Comparison of ENCODE assay signal across 9 cellular contexts in the genomic region with DNA sequence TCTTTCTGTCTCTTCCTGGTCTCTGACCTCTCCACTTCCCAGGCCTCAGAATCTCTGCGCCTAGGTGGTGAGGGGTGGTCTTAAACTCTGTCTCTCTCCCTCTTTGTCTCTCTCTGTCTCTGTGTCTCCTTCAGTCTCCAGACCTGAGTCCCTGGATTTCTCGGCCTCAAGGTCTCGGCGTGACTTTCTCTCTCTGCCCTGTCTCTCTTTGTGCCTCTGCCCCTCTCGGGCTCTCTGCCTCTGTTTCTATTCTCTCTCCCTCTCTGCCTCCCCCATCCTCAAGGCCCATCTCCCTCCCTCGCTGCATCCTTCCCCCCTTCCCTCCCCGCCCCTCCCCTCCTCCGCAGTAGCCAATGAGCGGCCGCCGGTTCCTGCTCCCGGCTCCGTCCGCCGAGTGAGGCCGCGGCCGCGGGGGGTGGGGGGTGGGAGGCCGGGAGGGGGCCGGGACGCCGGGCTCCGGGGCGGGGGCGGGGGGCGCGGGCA. TPM values are rescaled to one million over a fixed set of nuclear protein-coding genes. Genes with fewer than 3 reads are reported as not detected.
A peak's percentile ranks its signal among the peaks of the same experiment; 100 is the strongest.
DNase-seq lines count a peak whose midpoint lies in the region; ATAC-seq and TF ChIP-seq lines count a peak whose summit lies in the region.
"Had no signal": no experiment of that assay in that cellular context is flagged by ENCODE, and none has a peak within 500 bp of the region (broad histone marks: within the 10 kb centered on the region; RNA-seq: fewer than 3 reads in every experiment).

A gene with protein sequence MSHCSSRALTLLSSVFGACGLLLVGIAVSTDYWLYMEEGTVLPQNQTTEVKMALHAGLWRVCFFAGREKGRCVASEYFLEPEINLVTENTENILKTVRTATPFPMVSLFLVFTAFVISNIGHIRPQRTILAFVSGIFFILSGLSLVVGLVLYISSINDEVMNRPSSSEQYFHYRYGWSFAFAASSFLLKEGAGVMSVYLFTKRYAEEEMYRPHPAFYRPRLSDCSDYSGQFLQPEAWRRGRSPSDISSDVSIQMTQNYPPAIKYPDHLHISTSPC (plus strand): TSS at position 346 of the 483 bp plus-strand sequence. CDS start 3,554 bp downstream, outside the sequence.

- H3K27me3 ChIP-seq in BLaER1 (peaks cover 95% of the 10 kb centered on the region), endodermal cell (ENCODE audit: control insufficient read depth, insufficient read depth, low read length, poor library complexity, severe bottlenecking) (peaks cover 84% of the 10 kb centered on the region), neural cell (ENCODE audit: insufficient read depth, low read depth, low read length) (no peaks in the 10 kb centered on the region)

- H2AFZ ChIP-seq in neural cell (ENCODE audit: low read depth, low read length): peak within 1 kb of the TSS; percentile 60

- POLR2A ChIA-PET in activated CD4-positive, alpha-beta T cell treated with anti-CD3 and anti-CD28 coated beads for 36 hours (lab: Charles Lee): no interaction called here

- TF ChIP-seq CTCF in endodermal cell (conservative IDR thresholded peaks at IDR 0.05): no peak
- TF ChIP-seq CTCF in neural cell (IDR thresholded peaks at IDR 0.05; ENCODE audit: poor library complexity, severe bottlenecking): no peak

- H3K4me1 ChIP-seq in BLaER1 (peaks cover 10% of the 10 kb centered on the region; the same call in 1 of the 2 replicates), endodermal cell (ENCODE audit: control insufficient read depth, insufficient read depth, low read length) (no peaks in the 10 kb centered on the region)

- H3K9ac ChIP-seq in BLaER1: no peak within 1 kb of the TSS
- no peak within 1 kb of the TSS for H3K9ac ChIP-seq in endodermal cell (ENCODE audit: extremely low read depth, low read length, poor library complexity, severe bottlenecking)
- H3K9ac ChIP-seq in neural cell (ENCODE audit: low read length): peak within 1 kb of the TSS; percentile 93

- peaks cover 18% of the 10 kb centered on the region for H3K4me1 Mint-ChIP-seq in endodermal cell
- peaks cover 19% of the 10 kb centered on the region for H3K4me1 Mint-ChIP-seq in activated CD4-positive, alpha-beta T cell treated with anti-CD3 and anti-CD28 coated beads for 36 hours

- DNase-seq in NCI-H69 (lab: John Stamatoyannopoulos, UW) (peak; percentile 18), endodermal cell (peak; percentile 78), KG1 (lab: John Stamatoyannopoulos, UW) (no peak), DMS53 treated with DMSO at 0.1 percent for 48 hours (lab: John Stamatoyannopoulos, UW; ENCODE audit: unreplicated experiment) (no peak)
- no peak for DNase-seq in activated CD4-positive, alpha-beta T cell treated with anti-CD3 and anti-CD28 coated beads for 36 hours
- DNase-seq: T1000 had no signal

- peak within 1 kb of the TSS; percentile 50 for H3K4me3 Mint-ChIP-seq in endodermal cell
- no peak within 1 kb of the TSS for H3K4me3 Mint-ChIP-seq in activated CD4-positive, alpha-beta T cell treated with anti-CD3 and anti-CD28 coated beads for 36 hours

- H3K9me3 ChIP-seq in BLaER1 (no peaks in the 10 kb centered on the region), endodermal cell (ENCODE audit: control insufficient read depth, low read length) (no peaks in the 10 kb centered on the region), neural cell (ENCODE audit: low read length) (no peaks in the 10 kb centered on the region)

- ATAC-seq in HG02938 (IDR thresholded peaks at IDR 0.05; ENCODE audit: unreplicated experiment): no peak
- ATAC-seq in activated CD4-positive, alpha-beta T cell treated with anti-CD3 and anti-CD28 coated beads for 36 hours: no peak

- H3F3A ChIP-seq in neural cell (ENCODE audit: insufficient read depth, low read length, poor library complexity, severe bottlenecking): no peaks in the 10 kb centered on the region

- 2 to 5% methylated on average over 3 to 11 of the region's 28 CpGs for WGBS in endodermal cell (ENCODE audit: insufficient coverage in 1 of 2, insufficient read length in 1 of 2), 2 experiments

- H3K4me2 ChIP-seq in BLaER1 (0 out of 2 replicates have a peak within 1 kb of the TSS, but pooled peaks have one; percentile 12), neural cell (ENCODE audit: low read length) (peak within 1 kb of the TSS; percentile 99)

- H4K20me1 ChIP-seq in BLaER1 (peaks cover 35% of the 10 kb centered on the region), neural cell (ENCODE audit: insufficient read depth) (no peaks in the 10 kb centered on the region)

- intact Hi-C loops in activated CD4-positive, alpha-beta T cell treated with anti-CD3 and anti-CD28 coated beads for 36 hours (cut with DNase I, micrococcal nuclease): loop anchor here in 1 of 2 experiments (1.0 to 2.0 kb wide), 3 partner anchors 66 to 206 kb away; a partner anchor contains a TSS

- no peaks in the 10 kb centered on the region for H3K36me3 Mint-ChIP-seq in endodermal cell (ENCODE audit: low read depth)
- no peaks in the 10 kb centered on the region for H3K36me3 Mint-ChIP-seq in activated CD4-positive, alpha-beta T cell treated with anti-CD3 and anti-CD28 coated beads for 36 hours (ENCODE audit: low read depth)

- no peak for TF ChIP-seq RAD21 in neural cell (conservative IDR thresholded peaks at IDR 0.05)

- H3K27me3 Mint-ChIP-seq in endodermal cell (ENCODE audit: insufficient read depth): peaks cover 87% of the 10 kb centered on the region
- H3K27me3 Mint-ChIP-seq in activated CD4-positive, alpha-beta T cell treated with anti-CD3 and anti-CD28 coated beads for 36 hours: peaks cover 80% of the 10 kb centered on the region

- TF ChIP-seq EP300 in neural cell (conservative IDR thresholded peaks at IDR 0.05; ENCODE audit: poor library complexity, severe bottlenecking): no peak

- H3K4me3 ChIP-seq in BLaER1 (no peak within 1 kb of the TSS), endodermal cell (ENCODE audit: low read length) (peak within 1 kb of the TSS; percentile 72), neural cell (ENCODE audit: low read length) (peak within 1 kb of the TSS; percentile 99)

- CTCF ChIA-PET in activated CD4-positive, alpha-beta T cell treated with anti-CD3 and anti-CD28 coated beads for 36 hours (lab: Charles Lee): no interaction called here

- H3K79me2 ChIP-seq in neural cell (replicated peaks; ENCODE audit: insufficient read depth, low read length): peaks cover 24% of the 10 kb centered on the region

- H3K27ac ChIP-seq in BLaER1 (no peak within 1 kb of the TSS), endodermal cell (ENCODE audit: low read depth, low read length) (no peak within 1 kb of the TSS), neural cell (ENCODE audit: low read length) (peak within 1 kb of the TSS; percentile 93)

- no peaks in the 10 kb centered on the region for H3K36me3 ChIP-seq in BLaER1
- H3K36me3 ChIP-seq in endodermal cell (ENCODE audit: control insufficient read depth, insufficient read depth, low read length): no peaks in the 10 kb centered on the region
- no peaks in the 10 kb centered on the region for H3K36me3 ChIP-seq in neural cell (ENCODE audit: insufficient read depth, low read length)

- H3K9me3 Mint-ChIP-seq in endodermal cell: no peaks in the 10 kb centered on the region
- H3K9me3 Mint-ChIP-seq in activated CD4-positive, alpha-beta T cell treated with anti-CD3 and anti-CD28 coated beads for 36 hours (ENCODE audit: low read depth): no peaks in the 10 kb centered on the region

- H3K27ac Mint-ChIP-seq in endodermal cell: no peak within 1 kb of the TSS
- H3K27ac Mint-ChIP-seq in activated CD4-positive, alpha-beta T cell treated with anti-CD3 and anti-CD28 coated beads for 36 hours: no peak within 1 kb of the TSS

- no peaks in the 10 kb centered on the region for H3K9me2 ChIP-seq in neural cell (ENCODE audit: insufficient read depth, low read length)

TF ChIP-seq in neural cell, 6 proteins besides CTCF, POLR2A, EP300 and RAD21:
- TF ChIP-seq, protein P1, sequence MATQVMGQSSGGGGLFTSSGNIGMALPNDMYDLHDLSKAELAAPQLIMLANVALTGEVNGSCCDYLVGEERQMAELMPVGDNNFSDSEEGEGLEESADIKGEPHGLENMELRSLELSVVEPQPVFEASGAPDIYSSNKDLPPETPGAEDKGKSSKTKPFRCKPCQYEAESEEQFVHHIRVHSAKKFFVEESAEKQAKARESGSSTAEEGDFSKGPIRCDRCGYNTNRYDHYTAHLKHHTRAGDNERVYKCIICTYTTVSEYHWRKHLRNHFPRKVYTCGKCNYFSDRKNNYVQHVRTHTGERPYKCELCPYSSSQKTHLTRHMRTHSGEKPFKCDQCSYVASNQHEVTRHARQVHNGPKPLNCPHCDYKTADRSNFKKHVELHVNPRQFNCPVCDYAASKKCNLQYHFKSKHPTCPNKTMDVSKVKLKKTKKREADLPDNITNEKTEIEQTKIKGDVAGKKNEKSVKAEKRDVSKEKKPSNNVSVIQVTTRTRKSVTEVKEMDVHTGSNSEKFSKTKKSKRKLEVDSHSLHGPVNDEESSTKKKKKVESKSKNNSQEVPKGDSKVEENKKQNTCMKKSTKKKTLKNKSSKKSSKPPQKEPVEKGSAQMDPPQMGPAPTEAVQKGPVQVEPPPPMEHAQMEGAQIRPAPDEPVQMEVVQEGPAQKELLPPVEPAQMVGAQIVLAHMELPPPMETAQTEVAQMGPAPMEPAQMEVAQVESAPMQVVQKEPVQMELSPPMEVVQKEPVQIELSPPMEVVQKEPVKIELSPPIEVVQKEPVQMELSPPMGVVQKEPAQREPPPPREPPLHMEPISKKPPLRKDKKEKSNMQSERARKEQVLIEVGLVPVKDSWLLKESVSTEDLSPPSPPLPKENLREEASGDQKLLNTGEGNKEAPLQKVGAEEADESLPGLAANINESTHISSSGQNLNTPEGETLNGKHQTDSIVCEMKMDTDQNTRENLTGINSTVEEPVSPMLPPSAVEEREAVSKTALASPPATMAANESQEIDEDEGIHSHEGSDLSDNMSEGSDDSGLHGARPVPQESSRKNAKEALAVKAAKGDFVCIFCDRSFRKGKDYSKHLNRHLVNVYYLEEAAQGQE (IDR thresholded peaks at IDR 0.05; ENCODE audit: borderline replicate concordance): peak; percentile 43
- peak; percentile 16 for TF ChIP-seq SMC3 (conservative IDR thresholded peaks at IDR 0.05; ENCODE audit: poor library complexity)
- TF ChIP-seq TAF1 (IDR thresholded peaks at IDR 0.05; ENCODE audit: low read depth): peak; percentile 77
- TF ChIP-seq MXI1 (conservative IDR thresholded peaks at IDR 0.05; ENCODE audit: poor library complexity, severe bottlenecking): no peak
- peak; percentile 75 for TF ChIP-seq POLR2AphosphoS5 (IDR thresholded peaks at IDR 0.05)
- no peak for TF ChIP-seq EZH2 (IDR thresholded peaks at IDR 0.05; ENCODE audit: borderline replicate concordance, insufficient read depth, low read length, poor library complexity, severe bottlenecking)

RNA-seq across cellular contexts. Expression of the gene that starts here (rescaled TPM):
- 1 to 10 TPM; 2.7 to 3.4 TPM for total RNA-seq in endodermal cell
- 48.2 TPM for polyA plus RNA-seq in endodermal cell (2013, experiment 1 of 2)
- 46.4 TPM for polyA plus RNA-seq in endodermal cell (2013, experiment 2 of 2)
- 27.8 and 37.0 TPM in 2 replicates for polyA plus RNA-seq in neural cell
- polyA minus RNA-seq in neural cell: 25.4 and 29.2 TPM in 2 replicates
- total RNA-seq in activated CD4-positive, alpha-beta T cell treated with anti-CD3 and anti-CD28 coated beads for 36 hours: not detected

Comparison
In these comparisons a context has a peak if more than half of its experiments do, and no peak if none do; other contexts are left out.
1. DNase-seq: peak in NCI-H69 (single experiment) and endodermal cell (single experiment); none in KG1 (single experiment), activated CD4-positive, alpha-beta T cell treated with anti-CD3 and anti-CD28 coated beads for 36 hours (single experiment) and DMS53 treated with DMSO at 0.1 percent for 48 hours (single experiment).